2 cellular contexts compared by ENCODE assay signal in the genomic region with DNA sequence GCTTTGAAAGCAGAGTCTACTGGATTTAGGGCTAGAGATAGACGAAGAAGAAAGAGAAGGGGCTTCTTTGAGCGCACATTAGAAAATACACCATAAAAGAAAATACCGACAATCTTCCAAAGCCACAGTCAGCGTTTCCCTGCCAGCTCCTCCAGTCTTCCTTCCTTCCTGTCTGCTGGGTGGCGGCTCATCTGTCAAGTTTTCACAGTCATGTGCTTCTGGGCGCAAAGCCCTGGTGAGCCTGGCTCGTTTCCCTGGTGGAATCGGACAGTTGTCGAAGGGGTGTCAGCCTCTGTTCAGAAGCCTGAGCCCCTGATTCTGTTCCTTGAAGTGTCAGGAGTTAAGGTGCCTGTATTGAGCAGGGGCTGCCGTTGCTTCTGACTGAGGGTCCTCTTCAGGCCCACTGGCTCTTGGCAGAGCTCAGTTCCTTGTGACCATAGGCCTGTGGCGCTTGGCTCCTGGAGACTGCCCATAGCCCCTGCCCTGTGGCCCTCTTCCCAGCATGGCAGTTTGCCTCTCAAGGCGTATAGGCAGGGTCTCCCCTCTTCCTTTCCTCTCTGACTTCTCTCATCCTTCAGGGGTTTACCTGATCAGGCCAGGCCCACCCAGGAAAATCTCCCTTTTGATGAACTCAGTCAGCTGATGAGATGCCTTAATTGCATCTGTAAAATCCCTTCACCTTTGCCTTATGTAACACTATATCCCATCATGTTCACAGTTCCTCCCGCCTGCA.
A peak's percentile ranks its signal among the peaks of the same experiment; 100 is the strongest.
TF ChIP-seq lines count a peak whose summit lies in the region.

No MANE protein-coding gene starts in this region.

TF ChIP-seq in PFSK-1, 5 proteins besides CTCF, POLR2A, EP300 and RAD21:
- TF ChIP-seq SIN3A (IDR thresholded peaks at IDR 0.05; ENCODE audit: borderline replicate concordance, insufficient read depth, low read length): peak; percentile 63; the same call in 1 of the 2 replicates
- no peak for TF ChIP-seq TAF1 (IDR thresholded peaks at IDR 0.05; ENCODE audit: borderline replicate concordance, insufficient read depth, low read length)
- no peak for TF ChIP-seq FOXP2 (optimal IDR thresholded peaks at IDR 0.05; ENCODE audit: borderline replicate concordance, extremely low read depth, extremely low read length, insufficient read depth)

TF ChIP-seq in endothelial cell of umbilical vein, 7 proteins besides CTCF, POLR2A, EP300 and RAD21:
- no peak for TF ChIP-seq JUN (IDR thresholded peaks at IDR 0.05; ENCODE audit: borderline replicate concordance, insufficient read depth, insufficient read length, low read depth)
- TF ChIP-seq EZH2 (IDR thresholded peaks at IDR 0.05; ENCODE audit: borderline replicate concordance, low read depth, low read length, severe bottlenecking): no peak
- TF ChIP-seq MYC (IDR thresholded peaks at IDR 0.05; ENCODE audit: low read depth, low read length): no peak
- TF ChIP-seq FOS (IDR thresholded peaks at IDR 0.05; ENCODE audit: borderline replicate concordance, insufficient read depth, low read length): no peak
- TF ChIP-seq, protein P1, sequence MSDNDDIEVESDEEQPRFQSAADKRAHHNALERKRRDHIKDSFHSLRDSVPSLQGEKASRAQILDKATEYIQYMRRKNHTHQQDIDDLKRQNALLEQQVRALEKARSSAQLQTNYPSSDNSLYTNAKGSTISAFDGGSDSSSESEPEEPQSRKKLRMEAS (IDR thresholded peaks at IDR 0.05; ENCODE audit: insufficient read depth, insufficient read length): no peak
- peak; percentile 48 for TF ChIP-seq POLR2AphosphoS5 (IDR thresholded peaks at IDR 0.05; ENCODE audit: insufficient read depth, low read depth, low read length)
- TF ChIP-seq GATA2 (IDR thresholded peaks at IDR 0.05; ENCODE audit: insufficient read depth, insufficient read length, low read depth, low read length): no peak
